In genomic region chr3:182793663-182794454, GRCh38 we compare ENCODE assay signal across 8 cellular contexts. TPM values are rescaled to one million over a fixed set of nuclear protein-coding genes. Genes with fewer than 3 reads are reported as not detected.
DNase-seq lines count a peak whose midpoint lies in the region; ATAC-seq and TF ChIP-seq lines count a peak whose summit lies in the region.

No MANE protein-coding gene starts in this region.

- H3K4me1 ChIP-seq in lower lobe of right lung, result peaks cover 27% of the 10 kb centered on the region

- ATAC-seq in HG02623 (IDR thresholded peaks at IDR 0.05; ENCODE audit: unreplicated experiment) (peak; percentile 27), lower lobe of right lung (peak; percentile 81 to 82)

- H3K4me3 ChIP-seq in dorsolateral prefrontal cortex (peak overlapping the region; percentile 68 to 98 (median 85)), lower lobe of right lung (peak overlapping the region; percentile 78)

- no peaks in the 10 kb centered on the region for H3K9me3 ChIP-seq in lower lobe of right lung

- TF ChIP-seq CTCF in dorsolateral prefrontal cortex (IDR thresholded peaks at IDR 0.05 in 54 of 56, conservative IDR thresholded peaks at IDR 0.05 in 2 of 56; ENCODE audit: low read depth in 1 of 56, partially characterized antibody in 56 of 56) (peak in 2 of 56 donors; percentile 1 to 19), lower lobe of right lung (IDR thresholded peaks at IDR 0.05) (no peak)

- DNase-seq in NCI-H2081 (lab: John Stamatoyannopoulos, UW) (peak; percentile 59 to 84), NCI-H2081 treated with DMSO at 0.1 percent for 48 hours (lab: John Stamatoyannopoulos, UW) (no peak), NCI-H1105 (lab: John Stamatoyannopoulos, UW) (peak; percentile 53), dorsolateral prefrontal cortex (peak in 7 of 10 donors; percentile 23 to 73 (median 35)), lower lobe of right lung (peak; percentile 61)
- DNase-seq in activated CD4-positive, alpha-beta T cell treated with anti-CD3 and anti-CD28 coated beads for 48 hours, result peak; percentile 67
- DNase-seq in stimulated activated CD8-positive, alpha-beta memory T cell treated with anti-CD3 and anti-CD28 coated beads, Interleukin-12 subunit alpha, Interleukin-12 subunit beta, amount 100 ng/mL, for 24 hours (ENCODE audit: extremely low read depth), result peak; percentile 11

- H3K27me3 ChIP-seq in dorsolateral prefrontal cortex, result no peaks in the 10 kb centered on the region
- H3K27me3 ChIP-seq in lower lobe of right lung (ENCODE audit: low read depth), result no peaks in the 10 kb centered on the region

- peak overlapping the region; percentile 49 to 99 (median 89) for H3K27ac ChIP-seq in dorsolateral prefrontal cortex
- peak overlapping the region; percentile 95 for H3K27ac ChIP-seq in lower lobe of right lung

- intact Hi-C loops in dorsolateral prefrontal cortex (cut with DNase I), result loop anchor here (2.0 to 10.0 kb wide), 4 partner anchors 187 to 305 kb away; partner anchors contain the start of genes DCUN1D1 (in 2 of the 2) and MCCC1 (in 2 of the 2)
- intact Hi-C loops in lower lobe of right lung (cut with DNase I), result no loop called here

- no peaks in the 10 kb centered on the region for H3K36me3 ChIP-seq in lower lobe of right lung

RNA-seq across cellular contexts. Expression of gene ATP11B, which starts 0.6 kb away (rescaled TPM):
- total RNA-seq in dorsolateral prefrontal cortex (10 to 100 TPM; 29.5 to 78.3 (median 50.7) TPM), lower lobe of right lung (69.1 TPM)
